ENCODE assay signal across 20 cellular contexts in genomic region chr6:163828038-163828790, GRCh38.
DNase-seq lines count a peak whose midpoint lies in the region; ATAC-seq and TF ChIP-seq lines count a peak whose summit lies in the region.
"Had no signal": no experiment of that assay in that cellular context is flagged by ENCODE, and none has a peak within 500 bp of the region (broad histone marks: within the 10 kb centered on the region; RNA-seq: fewer than 3 reads in every experiment).

No MANE protein-coding gene starts in this region.

- H3K9me3 Mint-ChIP-seq in chondrocyte (ENCODE audit: low read depth), result peaks cover 12% of the 10 kb centered on the region
- no peaks in the 10 kb centered on the region for H3K9me3 Mint-ChIP-seq in progenitor cell of endocrine pancreas (ENCODE audit: low read depth)

- no peaks in the 10 kb centered on the region for H3K4me1 ChIP-seq in left ventricle myocardium inferior
- H3K4me1 ChIP-seq: adrenal gland had no signal

- H3K4me3 Mint-ChIP-seq in chondrocyte (ENCODE audit: unreplicated experiment) (no peak overlapping the region), progenitor cell of endocrine pancreas (ENCODE audit: low read depth) (no peak overlapping the region)
- H3K4me3 Mint-ChIP-seq: mesothelial cell of epicardium, neural crest cell had no signal

- H3K27ac Mint-ChIP-seq in chondrocyte (ENCODE audit: unreplicated experiment), result no peak overlapping the region
- no peak overlapping the region for H3K27ac Mint-ChIP-seq in progenitor cell of endocrine pancreas
- H3K27ac Mint-ChIP-seq: mesothelial cell of epicardium had no signal

- TF ChIP-seq CTCF in WERI-Rb-1 (IDR thresholded peaks at IDR 0.05; ENCODE audit: low read depth, low read length), result no peak
- no peak for TF ChIP-seq CTCF in left ventricle myocardium inferior (IDR thresholded peaks at IDR 0.05; ENCODE audit: borderline replicate concordance)
- no peak for TF ChIP-seq CTCF in retinal pigment epithelial cell (conservative IDR thresholded peaks at IDR 0.05; ENCODE audit: low read depth, low read length)
- no peak for TF ChIP-seq CTCF in chondrocyte (IDR thresholded peaks at IDR 0.05)
- no peak for TF ChIP-seq CTCF in progenitor cell of endocrine pancreas (IDR thresholded peaks at IDR 0.05; ENCODE audit: unreplicated experiment)

- DNase-seq in EL, result peak; percentile 14
- peak; percentile 43 for DNase-seq in WERI-Rb-1
- DNase-seq in left ventricle myocardium inferior, result peak; percentile 31
- DNase-seq in retinal pigment epithelial cell (ENCODE audit: low read depth), result peak; percentile 62
- DNase-seq in NCI-H1048 (lab: John Stamatoyannopoulos, UW), result no peak
- no peak for DNase-seq in chondrocyte (ENCODE audit: low spot score)
- no peak for DNase-seq in progenitor cell of endocrine pancreas (ENCODE audit: low spot score, unreplicated experiment)
- DNase-seq: adrenal gland; central memory CD4-positive, alpha-beta T cell; effector CD4-positive, alpha-beta T cell; kidney glomerular epithelial cell; MV-4-11; NCI-H2081 treated with DMSO at 0.1 percent for 48 hours; NCI-H69 had no signal

- H3K4me1 Mint-ChIP-seq in chondrocyte (ENCODE audit: low read depth) (no peaks in the 10 kb centered on the region), progenitor cell of endocrine pancreas (ENCODE audit: low read depth) (peaks cover 2% of the 10 kb centered on the region)

- H3K4me3 ChIP-seq in WERI-Rb-1 (ENCODE audit: low read depth, low read length), result no peak overlapping the region
- H3K4me3 ChIP-seq in left ventricle myocardium inferior, result no peak overlapping the region
- H3K4me3 ChIP-seq in retinal pigment epithelial cell (ENCODE audit: low read length), result no peak overlapping the region
- H3K4me3 ChIP-seq: adrenal gland, hepatocyte, SK-N-MC had no signal

- ATAC-seq in GM19463 (IDR thresholded peaks at IDR 0.05; ENCODE audit: unreplicated experiment), result no peak
- ATAC-seq: activated CD4-positive, CD25-positive, alpha-beta regulatory T cell treated with anti-CD3 and anti-CD28 coated beads, Interleukin-2, amount 50 U/mL, for 24 hours had no signal

- H3K27me3 Mint-ChIP-seq in chondrocyte (ENCODE audit: low read depth), result peaks cover 7% of the 10 kb centered on the region
- peaks cover 8% of the 10 kb centered on the region for H3K27me3 Mint-ChIP-seq in progenitor cell of endocrine pancreas

- intact Hi-C loops in left ventricle myocardium inferior (cut with micrococcal nuclease), result no loop called here

- peaks cover 73% of the 10 kb centered on the region for H3K27me3 ChIP-seq in WERI-Rb-1 (ENCODE audit: insufficient read depth, low read depth, severe bottlenecking)
- no peaks in the 10 kb centered on the region for H3K27me3 ChIP-seq in left ventricle myocardium inferior (ENCODE audit: low read depth)
- H3K27me3 ChIP-seq: hepatocyte had no signal

- H3K27ac ChIP-seq in WERI-Rb-1 (no peak overlapping the region), left ventricle myocardium inferior (replicated peaks) (no peak overlapping the region)
- H3K27ac ChIP-seq: adrenal gland, hepatocyte, SK-N-MC had no signal

- H3K36me3 Mint-ChIP-seq in chondrocyte (ENCODE audit: low read depth), result peaks cover 2% of the 10 kb centered on the region
- H3K36me3 Mint-ChIP-seq in progenitor cell of endocrine pancreas (ENCODE audit: insufficient read depth), result no peaks in the 10 kb centered on the region
- H3K36me3 Mint-ChIP-seq: mesothelial cell of epicardium had no signal

- H3K36me3 ChIP-seq in WERI-Rb-1, result no peaks in the 10 kb centered on the region
- no peaks in the 10 kb centered on the region for H3K36me3 ChIP-seq in left ventricle myocardium inferior
- H3K36me3 ChIP-seq: adrenal gland had no signal

- peaks cover 8% of the 10 kb centered on the region for H3K9me3 ChIP-seq in WERI-Rb-1 (ENCODE audit: severe bottlenecking)
- peaks cover 12% of the 10 kb centered on the region for H3K9me3 ChIP-seq in left ventricle myocardium inferior (replicated peaks)
- H3K9me3 ChIP-seq: adrenal gland had no signal

Comparison
In these comparisons a context has a peak if more than half of its experiments do, and no peak if none do; other contexts are left out.
1. DNase-seq: peak in EL (single experiment), WERI-Rb-1 (single experiment), left ventricle myocardium inferior (single experiment) and retinal pigment epithelial cell (single experiment); none in NCI-H1048 (single experiment), chondrocyte (single experiment) and progenitor cell of endocrine pancreas (single experiment).